1 cellular context compared by ENCODE assay signal in genomic region chr18:50374170-50374752, GRCh38.
TF ChIP-seq lines count a peak whose summit lies in the region.

No MANE protein-coding gene starts in this region.

TF ChIP-seq in GM23338, 12 proteins besides CTCF, POLR2A, EP300 and RAD21 (continued from another document):
- TF ChIP-seq ZNF462 (CRISPR knock-in tag; IDR thresholded peaks at IDR 0.05) (no peak), ETS1 (IDR thresholded peaks at IDR 0.05) (no peak)
